ENCODE assay signal across 10 cellular contexts in the genomic region with DNA sequence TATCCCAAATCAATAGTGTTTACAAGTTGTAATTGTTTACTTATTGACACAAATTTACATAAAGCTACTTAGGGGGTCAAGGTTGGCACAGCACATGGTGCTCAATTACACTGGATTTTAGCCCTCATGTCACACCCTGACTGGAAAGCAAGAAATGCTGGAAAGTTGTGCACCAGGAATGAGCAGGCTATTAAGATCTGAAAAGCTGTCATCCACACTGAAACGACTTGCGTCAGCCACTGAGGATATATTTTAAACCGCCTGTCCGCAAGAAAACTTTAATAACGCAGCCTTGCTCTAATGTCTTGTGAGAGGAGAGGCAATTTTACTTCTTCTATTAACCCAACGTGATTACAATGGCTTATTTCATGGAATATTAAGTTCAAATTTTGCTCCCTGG.
ATAC-seq and TF ChIP-seq lines count a peak whose summit lies in the region.
"Had no signal": no experiment of that assay in that cellular context is flagged by ENCODE, and none has a peak within 500 bp of the region (broad histone marks: within the 10 kb centered on the region; RNA-seq: fewer than 3 reads in every experiment).

No MANE protein-coding gene starts in this region.

- no peaks in the 10 kb centered on the region for H3K9me3 ChIP-seq in neural cell (ENCODE audit: low read length)
- H3K9me3 ChIP-seq: A549; BE2C; BLaER1; BLaER1 treated with 17β-estradiol and CSF1 and Interleukin-3, amounts not matched to agents 10 nM and 100 nM; Caco-2 had no signal

- no peaks in the 10 kb centered on the region for H3K36me3 ChIP-seq in neural cell (ENCODE audit: insufficient read depth, low read length)
- H3K36me3 ChIP-seq: BE2C; BLaER1; BLaER1 treated with 17β-estradiol and CSF1 and Interleukin-3, amounts not matched to agents 10 nM and 100 nM had no signal

- no peaks in the 10 kb centered on the region for H4K20me1 ChIP-seq in neural cell (ENCODE audit: insufficient read depth)
- H4K20me1 ChIP-seq: BLaER1; BLaER1 treated with 17β-estradiol and CSF1 and Interleukin-3, amounts not matched to agents 10 nM and 100 nM had no signal

- peak overlapping the region; percentile 59 for H3K9ac ChIP-seq in neural cell (ENCODE audit: low read length)
- H3K9ac ChIP-seq: BLaER1; BLaER1 treated with 17β-estradiol and CSF1 and Interleukin-3, amounts not matched to agents 10 nM and 100 nM had no signal

- H3K9me2 ChIP-seq in neural cell (ENCODE audit: insufficient read depth, low read length): no peaks in the 10 kb centered on the region

- TF ChIP-seq RAD21 in neural cell (conservative IDR thresholded peaks at IDR 0.05): peak; percentile 39

- TF ChIP-seq CTCF in neural cell (IDR thresholded peaks at IDR 0.05; ENCODE audit: poor library complexity, severe bottlenecking): no peak

- peak overlapping the region; percentile 48 for H3K4me3 ChIP-seq in neural cell (ENCODE audit: low read length)
- H3K4me3 ChIP-seq: A549; BLaER1; BLaER1 treated with 17β-estradiol and CSF1 and Interleukin-3, amounts not matched to agents 10 nM and 100 nM had no signal

- H3K4me2 ChIP-seq in neural cell (ENCODE audit: low read length): peak overlapping the region; percentile 71
- H3K4me2 ChIP-seq: A549; BLaER1; BLaER1 treated with 17β-estradiol and CSF1 and Interleukin-3, amounts not matched to agents 10 nM and 100 nM had no signal

- no peak overlapping the region for H2AFZ ChIP-seq in neural cell (ENCODE audit: low read depth, low read length)

- peak; percentile 74 for TF ChIP-seq EP300 in neural cell (conservative IDR thresholded peaks at IDR 0.05; ENCODE audit: poor library complexity, severe bottlenecking)

- H3K79me2 ChIP-seq in neural cell (replicated peaks; ENCODE audit: insufficient read depth, low read length): peaks cover 37% of the 10 kb centered on the region

- no peak for ATAC-seq in GM18519 (IDR thresholded peaks at IDR 0.05; ENCODE audit: low FRiP score, unreplicated experiment)
- ATAC-seq: A549; CD8-positive, alpha-beta T cell had no signal

- peak overlapping the region; percentile 89 for H3K27ac ChIP-seq in neural cell (ENCODE audit: low read length)
- H3K27ac ChIP-seq: 22Rv1; A549; BLaER1; BLaER1 treated with 17β-estradiol and CSF1 and Interleukin-3, amounts not matched to agents 10 nM and 100 nM; C4-2B had no signal

- no peaks in the 10 kb centered on the region for H3K27me3 ChIP-seq in neural cell (ENCODE audit: insufficient read depth, low read depth, low read length)
- H3K27me3 ChIP-seq: BLaER1; BLaER1 treated with 17β-estradiol and CSF1 and Interleukin-3, amounts not matched to agents 10 nM and 100 nM had no signal

- peaks cover 13% of the 10 kb centered on the region for H3F3A ChIP-seq in neural cell (ENCODE audit: insufficient read depth, low read length, poor library complexity, severe bottlenecking)

TF ChIP-seq in neural cell, 6 proteins besides CTCF, POLR2A, EP300 and RAD21:
- TF ChIP-seq REST (IDR thresholded peaks at IDR 0.05; ENCODE audit: borderline replicate concordance): peak; percentile 79
- no peak for TF ChIP-seq TAF1 (IDR thresholded peaks at IDR 0.05; ENCODE audit: low read depth)
- peak; percentile 30 for TF ChIP-seq SMC3 (conservative IDR thresholded peaks at IDR 0.05; ENCODE audit: poor library complexity)
- TF ChIP-seq MXI1 (conservative IDR thresholded peaks at IDR 0.05; ENCODE audit: poor library complexity, severe bottlenecking): no peak
- peak; percentile 38 for TF ChIP-seq POLR2AphosphoS5 (IDR thresholded peaks at IDR 0.05)
- TF ChIP-seq EZH2 (IDR thresholded peaks at IDR 0.05; ENCODE audit: borderline replicate concordance, insufficient read depth, low read length, poor library complexity, severe bottlenecking): no peak
